In the genomic region with DNA sequence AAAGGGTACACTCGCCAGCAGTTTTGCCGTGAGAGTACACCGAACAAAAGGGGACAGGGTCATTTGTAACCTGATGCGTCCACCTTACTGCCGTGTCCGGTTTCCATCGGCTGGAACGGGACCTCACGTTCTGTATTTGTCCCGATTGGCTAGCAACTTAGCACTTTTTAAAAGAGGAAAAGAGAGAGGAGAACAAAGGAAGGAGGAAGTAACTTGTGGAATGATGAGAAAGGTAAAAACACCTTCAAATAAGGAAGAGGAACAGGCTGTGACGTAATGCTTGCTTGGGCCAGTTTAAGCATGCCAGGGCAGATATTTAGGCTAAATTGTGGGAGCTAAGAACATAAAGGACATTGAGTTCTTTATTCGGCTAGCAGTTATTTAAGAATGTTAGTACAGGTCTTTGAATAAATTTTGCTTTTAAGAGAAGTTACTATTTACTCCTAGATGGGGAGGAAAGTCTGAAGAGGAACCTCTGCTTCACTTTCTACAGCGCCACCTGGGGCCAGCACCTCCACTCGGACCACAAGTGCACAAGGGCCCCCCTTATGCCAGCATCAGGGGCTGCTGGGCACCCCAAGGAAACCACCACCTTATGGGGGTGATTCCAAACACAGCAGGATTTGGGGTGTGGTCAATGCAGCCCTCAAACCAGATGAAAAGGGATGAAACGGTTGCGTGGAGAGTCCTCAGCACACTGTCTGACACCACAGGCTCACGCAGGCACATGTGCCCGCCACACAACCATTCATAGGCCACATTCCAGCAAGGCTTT, we compare ENCODE assay signal across 8 cellular contexts. TPM values are rescaled to one million over a fixed set of nuclear protein-coding genes. Genes with fewer than 3 reads are reported as not detected.
DNase-seq lines count a peak whose midpoint lies in the region; ATAC-seq, FAIRE-seq and TF ChIP-seq lines count a peak whose summit lies in the region.

No MANE protein-coding gene starts in this region.

- POLR2A ChIA-PET in IMR-90 (lab: Charles Lee; ENCODE audit: unreplicated experiment): no interaction called here
- POLR2A ChIA-PET in HepG2 (lab: Yijun Ruan, JAX): interaction anchor here (0.9 to 2.4 kb wide), 10 partner anchors 9 to 114 kb away, joined by 3 to 14 read pairs (median 6); partner anchors contain the start of genes LMF2, NCAPH2, SCO2 and SYCE3

- no peak overlapping the region for H2AK5ac ChIP-seq in IMR-90 (ENCODE audit: low read depth, low read length)

- no peak overlapping the region for H2BK15ac ChIP-seq in IMR-90 (ENCODE audit: low read depth, low read length)

- H3K18ac ChIP-seq in IMR-90 (ENCODE audit: low read depth, low read length): no peak overlapping the region

- dilution Hi-C loops in IMR-90 (cut with HindIII; ENCODE audit: low sequenced_read_pairs, unreplicated experiment): no loop called here

- TF ChIP-seq POLR2A in IMR-90 (IDR thresholded peaks at IDR 0.05; ENCODE audit: low read depth, low read length) (no peak), HepG2 (IDR thresholded peaks at IDR 0.05; ENCODE audit: insufficient read depth in 1 of 2, low read depth in 2 of 2, low read length in 2 of 2) (no peak)

- FAIRE-seq in HepG2 (lab: Jason Lieb, UNC): no peak
- FAIRE-seq in RCC 7860 (lab: Jason Lieb, UNC): no peak

- 51% methylated on average over 9 of the region's 18 CpGs; no CpG with 5 or more reads in 1 of the 2 experiments for WGBS in IMR-90 (ENCODE audit: extremely low coverage in 2 of 2, insufficient read length in 1 of 2), 2 experiments
- 2% methylated on average over 18 of the region's 18 CpGs for WGBS in HepG2 (ENCODE audit: low lambda C conversion rate)

- no peak overlapping the region for H2AK9ac ChIP-seq in IMR-90 (replicated peaks; ENCODE audit: low read depth, low read length, poor library complexity)

- peak; percentile 36 for DNase-seq in D341Med (ENCODE audit: low spot score)
- no peak for DNase-seq in IMR-90
- peak; percentile 14 for DNase-seq in activated effector memory CD4-positive, alpha-beta T cell treated with Interleukin-2 at 50 U/mL for 16 hours
- DNase-seq in HepG2 (ENCODE audit: low spot score): no peak
- DNase-seq in germinal center (ENCODE audit: low spot score): no peak
- no peak for DNase-seq in RCC 7860 (ENCODE audit: low spot score)

- H4K8ac ChIP-seq in IMR-90 (ENCODE audit: low read depth in 2 of 2, low read length in 2 of 2): no peak overlapping the region

- H2BK20ac ChIP-seq in IMR-90 (ENCODE audit: low read depth, low read length): no peak overlapping the region

- no peak for TF ChIP-seq EP300 in HepG2 (IDR thresholded peaks at IDR 0.05; ENCODE audit: low read depth in 2 of 2, low read length in 2 of 2)
- no peak for TF ChIP-seq EP300 in HepG2 (CRISPR knock-in tag; IDR thresholded peaks at IDR 0.05; ENCODE audit: borderline replicate concordance)

- no peaks in the 10 kb centered on the region for H3K79me2 ChIP-seq in HepG2 (ENCODE audit: insufficient read depth, low read length)

- BruUV-seq in IMR-90 (replicated peaks; lab: Mats Ljungman, UMichigan) (no TSS peak), HepG2 (replicated peaks; lab: Mats Ljungman, UMichigan) (no TSS peak)

- 0 out of 2 replicates have a peak overlapping the region, but pooled peaks have one; percentile 53 for H3K23ac ChIP-seq in IMR-90 (ENCODE audit: low read depth, low read length)

- H3K27me3 ChIP-seq in IMR-90 (ENCODE audit: control insufficient read depth, insufficient read depth, low read length): peaks cover 2% of the 10 kb centered on the region; the same call in 1 of the 2 replicates
- H3K27me3 ChIP-seq in HepG2 (ENCODE audit: control insufficient read depth in 1 of 2, insufficient read depth in 2 of 2, low read length in 2 of 2): no peaks in the 10 kb centered on the region

- peak overlapping the region; percentile 61 for H3K4me2 ChIP-seq in IMR-90 (ENCODE audit: low read depth, low read length)
- peak overlapping the region; percentile 97 for H3K4me2 ChIP-seq in HepG2 (ENCODE audit: low read depth, low read length)

- H4K91ac ChIP-seq in IMR-90 (ENCODE audit: insufficient read depth, low read depth, low read length): no peak overlapping the region

- H2AFZ ChIP-seq in IMR-90 (replicated peaks; ENCODE audit: low read length, poor library complexity): no peak overlapping the region
- H2AFZ ChIP-seq in HepG2 (ENCODE audit: low read length): peak overlapping the region; percentile 7

- H2BK5ac ChIP-seq in IMR-90 (ENCODE audit: low read depth, low read length, poor library complexity, severe bottlenecking): no peak overlapping the region

- no peak overlapping the region for H3K4me3 ChIP-seq in IMR-90 (ENCODE audit: insufficient read depth, low read depth, low read length)
- peak overlapping the region; percentile 46 to 61 (median 47); a peak in 5 of 6 replicates for H3K4me3 ChIP-seq in HepG2 (replicated peaks in 1 of 3; ENCODE audit: insufficient read depth in 1 of 3, low read depth in 2 of 3, low read length in 3 of 3)

- no peak overlapping the region for H3K14ac ChIP-seq in IMR-90 (replicated peaks; ENCODE audit: low read depth, low read length)

- no peak overlapping the region for H3K56ac ChIP-seq in IMR-90 (ENCODE audit: extremely low read depth, insufficient read depth, low read length)

- H3K4me1 ChIP-seq in IMR-90 (ENCODE audit: control insufficient read depth, insufficient read depth, low read length): peaks cover 8% of the 10 kb centered on the region; the same call in 1 of the 2 replicates
- peaks cover 68% of the 10 kb centered on the region for H3K4me1 ChIP-seq in HepG2 (ENCODE audit: insufficient read depth, low read length)

- CTCF ChIA-PET in IMR-90 (lab: Yijun Ruan, JAX) (no interaction called here), HepG2 (lab: Yijun Ruan, JAX; ENCODE audit: low intra/inter-chr PET ratio, low total read pairs) (interaction anchor here (0.6 to 2.2 kb wide), 6 partner anchors 18 to 78 kb away, joined by 3 to 12 read pairs (median 4); partner anchors contain the start of gene CHKB)

- H3K79me1 ChIP-seq in IMR-90 (ENCODE audit: low read depth in 1 of 2, low read length in 2 of 2): peaks cover 0 to 10% of the 10 kb centered on the region in 2 experiments; a peak in 1 of 4 replicates

- no peaks in the 10 kb centered on the region for H3K9me3 ChIP-seq in IMR-90 (ENCODE audit: control insufficient read depth, insufficient read depth, low read length)
- H3K9me3 ChIP-seq in HepG2 (ENCODE audit: low read length): no peaks in the 10 kb centered on the region

- TF ChIP-seq RAD21 in IMR-90 (IDR thresholded peaks at IDR 0.05; ENCODE audit: low read length) (no peak), HepG2 (CRISPR knock-in tag; IDR thresholded peaks at IDR 0.05) (peak; percentile 10; the same call in 1 of the 2 replicates)

- H3K9me1 ChIP-seq in IMR-90 (ENCODE audit: insufficient read depth, low read length): 0 out of 2 replicates have a peak, but pooled peaks cover 3% of the 10 kb centered on the region

- no peak for ATAC-seq in IMR-90 (ENCODE audit: low read depth)
- peak; percentile 26 for ATAC-seq in HepG2
- ATAC-seq in GM19324 (IDR thresholded peaks at IDR 0.05; ENCODE audit: low FRiP score, unreplicated experiment): no peak
- ATAC-seq in HG02763 (IDR thresholded peaks at IDR 0.05; ENCODE audit: unreplicated experiment): no peak

- H4K5ac ChIP-seq in IMR-90 (ENCODE audit: low read depth, low read length): no peak overlapping the region

- peaks cover 5% of the 10 kb centered on the region for H4K20me1 ChIP-seq in IMR-90 (ENCODE audit: insufficient read depth, low read length)
- no peaks in the 10 kb centered on the region for H4K20me1 ChIP-seq in HepG2 (ENCODE audit: insufficient read depth, low read length)

- H3K4ac ChIP-seq in IMR-90 (ENCODE audit: low read depth, low read length): no peak overlapping the region

- peaks cover 2% of the 10 kb centered on the region; the same call in 1 of the 2 replicates for H3K36me3 ChIP-seq in IMR-90 (ENCODE audit: control insufficient read depth, insufficient read depth, low read length)
- H3K36me3 ChIP-seq in HepG2 (replicated peaks in 1 of 2; ENCODE audit: control insufficient read depth in 1 of 2, insufficient read depth in 2 of 2, low read length in 2 of 2): no peaks in the 10 kb centered on the region

- intact Hi-C loops in IMR-90 (cut with micrococcal nuclease) (loop anchor here (5.0 kb wide), 2 partner anchors 45 to 70 kb away; partner anchors contain the start of gene CPT1B), HepG2 (cut with micrococcal nuclease; ENCODE audit: unreplicated experiment) (loop anchor here (1.0 to 2.0 kb wide), 2 partner anchors 40 to 77 kb away; partner anchors contain the start of gene CHKB)

- in situ Hi-C loops in IMR-90 (cut with MboI; ENCODE audit: low sequenced_read_pairs): no loop called here
- in situ Hi-C loops in HepG2 (cut with HindIII; ENCODE audit: extremely low pct_ligation_motif_present, low pct_unique_long_range_greater_than_20kb): no loop called here

- TF ChIP-seq CTCF in IMR-90 (conservative IDR thresholded peaks at IDR 0.05; ENCODE audit: low read depth, low read length): 0 out of 2 replicates have a peak, but pooled peaks have one; percentile 9
- TF ChIP-seq CTCF in HepG2 (CRISPR knock-in tag; IDR thresholded peaks at IDR 0.05): peak; percentile 66

- no peak overlapping the region for H3K9ac ChIP-seq in IMR-90 (ENCODE audit: low read depth, low read length)
- H3K9ac ChIP-seq in HepG2 (ENCODE audit: insufficient read depth, low read depth, low read length): peak overlapping the region; percentile 39

- no peak overlapping the region for H2BK120ac ChIP-seq in IMR-90 (ENCODE audit: low read depth, low read length)

- no peak overlapping the region for H3K27ac ChIP-seq in IMR-90 (ENCODE audit: insufficient read depth, low read length)
- H3K27ac ChIP-seq in HepG2 (ENCODE audit: extremely low read length, insufficient read depth, low read length): peak overlapping the region; percentile 50

RNA-seq across cellular contexts. Expression of gene ARSA, which starts 5.8 kb away (rescaled TPM):
- total RNA-seq in IMR-90 (2012; rRNA removed) (3.1 and 3.4 TPM in 2 replicates), HepG2 (2016; rRNA removed; fragmentation: Illumina TruSeq; extraction: Trizol) (3.8 and 9.0 TPM in 2 replicates)
- polyA plus RNA-seq in IMR-90 (2012; rRNA removed) (24.2 and 30.0 TPM in 2 replicates), HepG2 (2011; rRNA removed) (11.5 and 19.0 TPM in 2 replicates)
- 18.3 and 26.7 TPM in 2 replicates for polyA plus RNA-seq in IMR-90 (2012; cell fraction: cytosol; rRNA removed)
- polyA plus RNA-seq in IMR-90 (2012; cell fraction: nucleus; rRNA removed; ENCODE audit: low replicate concordance): 71.9 and 207 TPM in 2 replicates
- total RNA-seq in HepG2 (2016; cell fraction: cytosol; rRNA removed; fragmentation: Illumina TruSeq; extraction: Trizol; ENCODE audit: low read depth): 1.6 and 2.0 TPM in 2 replicates
- 3.7 and 9.9 TPM in 2 replicates for total RNA-seq in HepG2 (2016; cell fraction: insoluble cytoplasmic fraction; rRNA removed; fragmentation: Illumina TruSeq; extraction: Trizol)
- total RNA-seq in HepG2 (2016; cell fraction: membrane; rRNA removed; fragmentation: Illumina TruSeq; extraction: Trizol): 2.6 and 3.5 TPM in 2 replicates
- 11.3 and 13.3 TPM in 2 replicates for total RNA-seq in HepG2 (2016; cell fraction: nucleus; rRNA removed; fragmentation: Illumina TruSeq; extraction: Trizol)
- 5.2 and 7.9 TPM in 2 replicates for polyA plus RNA-seq in HepG2 (2011; cell fraction: cytosol; rRNA removed)
- polyA plus RNA-seq in HepG2 (2011; cell fraction: nucleus; rRNA removed): 58.3 and 62.0 TPM in 2 replicates
- polyA plus RNA-seq in HepG2 (2012): 11.0 and 15.5 TPM in 2 replicates
- polyA plus RNA-seq in HepG2 (2016; cell fraction: cytosol; fragmentation: Illumina TruSeq; extraction: Trizol; ENCODE audit: low read depth): 2.4 and 2.9 TPM in 2 replicates
- polyA plus RNA-seq in HepG2 (2016; cell fraction: insoluble cytoplasmic fraction; fragmentation: Illumina TruSeq; extraction: Trizol; ENCODE audit: low read depth): 4.2 and 5.5 TPM in 2 replicates
- polyA plus RNA-seq in HepG2 (2016; cell fraction: membrane; fragmentation: Illumina TruSeq; extraction: Trizol; ENCODE audit: low read depth): 3.1 and 3.4 TPM in 2 replicates
- polyA plus RNA-seq in HepG2 (2016; cell fraction: nucleus; fragmentation: Illumina TruSeq; extraction: Trizol; ENCODE audit: insufficient read depth, low read depth): 25.4 and 29.9 TPM in 2 replicates
- polyA minus RNA-seq in HepG2 (2011; rRNA and poly(A)+ RNA removed; ENCODE audit: low replicate concordance): 2.0 and 19.4 TPM in 2 replicates
- polyA minus RNA-seq in HepG2 (2011; cell fraction: cytosol; rRNA and poly(A)+ RNA removed): 6.5 and 8.6 TPM in 2 replicates
- 7.1 and 7.6 TPM in 2 replicates for polyA minus RNA-seq in HepG2 (2011; cell fraction: nucleus; rRNA and poly(A)+ RNA removed)

RNA-seq across cellular contexts. Expression of gene MAPK8IP2, which starts 21.5 kb away (rescaled TPM):
- total RNA-seq in IMR-90 (2012; rRNA removed): under 0.01 TPM in 2 replicates
- polyA plus RNA-seq in IMR-90 (2012; rRNA removed): 0.14 and 0.22 TPM in 2 replicates
- 0.05 and 0.29 TPM in 2 replicates for polyA plus RNA-seq in IMR-90 (2012; cell fraction: cytosol; rRNA removed)
- polyA plus RNA-seq in IMR-90 (2012; cell fraction: nucleus; rRNA removed; ENCODE audit: low replicate concordance): 0.30 and 0.50 TPM in 2 replicates
- 2.1 and 2.6 TPM in 2 replicates for total RNA-seq in HepG2 (2016; rRNA removed; fragmentation: Illumina TruSeq; extraction: Trizol)
- 0.10 and 0.18 TPM in 2 replicates for total RNA-seq in HepG2 (2016; cell fraction: cytosol; rRNA removed; fragmentation: Illumina TruSeq; extraction: Trizol; ENCODE audit: low read depth)
- total RNA-seq in HepG2 (2016; cell fraction: insoluble cytoplasmic fraction; rRNA removed; fragmentation: Illumina TruSeq; extraction: Trizol): 1.6 and 2.3 TPM in 2 replicates
- total RNA-seq in HepG2 (2016; cell fraction: membrane; rRNA removed; fragmentation: Illumina TruSeq; extraction: Trizol): 0.65 and 0.77 TPM in 2 replicates
- 1.8 and 2.3 TPM in 2 replicates for total RNA-seq in HepG2 (2016; cell fraction: nucleus; rRNA removed; fragmentation: Illumina TruSeq; extraction: Trizol)
- 1.3 and 2.2 TPM in 2 replicates for polyA plus RNA-seq in HepG2 (2011; rRNA removed)
- polyA plus RNA-seq in HepG2 (2011; cell fraction: cytosol; rRNA removed): 1.2 TPM in 2 replicates
- polyA plus RNA-seq in HepG2 (2011; cell fraction: nucleus; rRNA removed): 4.1 and 4.5 TPM in 2 replicates
- 0.87 and 1.2 TPM in 2 replicates for polyA plus RNA-seq in HepG2 (2012)
- polyA plus RNA-seq in HepG2 (2016; cell fraction: cytosol; fragmentation: Illumina TruSeq; extraction: Trizol; ENCODE audit: low read depth): 0.20 TPM in 2 replicates
- polyA plus RNA-seq in HepG2 (2016; cell fraction: insoluble cytoplasmic fraction; fragmentation: Illumina TruSeq; extraction: Trizol; ENCODE audit: low read depth): 1.7 and 2.3 TPM in 2 replicates
- 0.47 and 0.71 TPM in 2 replicates for polyA plus RNA-seq in HepG2 (2016; cell fraction: membrane; fragmentation: Illumina TruSeq; extraction: Trizol; ENCODE audit: low read depth)
- 3.0 and 3.2 TPM in 2 replicates for polyA plus RNA-seq in HepG2 (2016; cell fraction: nucleus; fragmentation: Illumina TruSeq; extraction: Trizol; ENCODE audit: insufficient read depth, low read depth)
- 3.4 TPM in 1 of 2 replicates, not detected in the other for polyA minus RNA-seq in HepG2 (2011; rRNA and poly(A)+ RNA removed; ENCODE audit: low replicate concordance)
- 1.5 and 2.2 TPM in 2 replicates for polyA minus RNA-seq in HepG2 (2011; cell fraction: cytosol; rRNA and poly(A)+ RNA removed)
- 1.4 and 1.5 TPM in 2 replicates for polyA minus RNA-seq in HepG2 (2011; cell fraction: nucleus; rRNA and poly(A)+ RNA removed)

RNA-seq across cellular contexts. Expression of gene CHKB, which starts 39.5 kb away (rescaled TPM):
- total RNA-seq in IMR-90 (2012; rRNA removed): 7.2 and 8.1 TPM in 2 replicates
- polyA plus RNA-seq in IMR-90 (2012; rRNA removed): 35.3 and 36.9 TPM in 2 replicates
- polyA plus RNA-seq in IMR-90 (2012; cell fraction: cytosol; rRNA removed): 13.3 and 23.2 TPM in 2 replicates
- 222 and 243 TPM in 2 replicates for polyA plus RNA-seq in IMR-90 (2012; cell fraction: nucleus; rRNA removed; ENCODE audit: low replicate concordance)
- total RNA-seq in HepG2 (2016; rRNA removed; fragmentation: Illumina TruSeq; extraction: Trizol): 9.9 and 24.5 TPM in 2 replicates
- 17.8 and 21.3 TPM in 2 replicates for total RNA-seq in HepG2 (2016; cell fraction: cytosol; rRNA removed; fragmentation: Illumina TruSeq; extraction: Trizol; ENCODE audit: low read depth)
- 10.7 and 27.7 TPM in 2 replicates for total RNA-seq in HepG2 (2016; cell fraction: insoluble cytoplasmic fraction; rRNA removed; fragmentation: Illumina TruSeq; extraction: Trizol)
- 16.6 and 17.3 TPM in 2 replicates for total RNA-seq in HepG2 (2016; cell fraction: membrane; rRNA removed; fragmentation: Illumina TruSeq; extraction: Trizol)
- 27.3 and 33.6 TPM in 2 replicates for total RNA-seq in HepG2 (2016; cell fraction: nucleus; rRNA removed; fragmentation: Illumina TruSeq; extraction: Trizol)
- polyA plus RNA-seq in HepG2 (2011; rRNA removed): 42.7 and 43.1 TPM in 2 replicates
- polyA plus RNA-seq in HepG2 (2011; cell fraction: cytosol; rRNA removed): 11.7 and 13.0 TPM in 2 replicates
- 163 and 176 TPM in 2 replicates for polyA plus RNA-seq in HepG2 (2011; cell fraction: nucleus; rRNA removed)
- 20.9 and 22.0 TPM in 2 replicates for polyA plus RNA-seq in HepG2 (2012)
- polyA plus RNA-seq in HepG2 (2016; cell fraction: cytosol; fragmentation: Illumina TruSeq; extraction: Trizol; ENCODE audit: low read depth): 10.7 and 12.5 TPM in 2 replicates
- 10.1 and 10.6 TPM in 2 replicates for polyA plus RNA-seq in HepG2 (2016; cell fraction: insoluble cytoplasmic fraction; fragmentation: Illumina TruSeq; extraction: Trizol; ENCODE audit: low read depth)
- 12.3 and 13.1 TPM in 2 replicates for polyA plus RNA-seq in HepG2 (2016; cell fraction: membrane; fragmentation: Illumina TruSeq; extraction: Trizol; ENCODE audit: low read depth)
- polyA plus RNA-seq in HepG2 (2016; cell fraction: nucleus; fragmentation: Illumina TruSeq; extraction: Trizol; ENCODE audit: insufficient read depth, low read depth): 91.8 and 97.4 TPM in 2 replicates
- polyA minus RNA-seq in HepG2 (2011; rRNA and poly(A)+ RNA removed; ENCODE audit: low replicate concordance): 12.9 and 13.6 TPM in 2 replicates
- 3.1 TPM in 2 replicates for polyA minus RNA-seq in HepG2 (2011; cell fraction: cytosol; rRNA and poly(A)+ RNA removed)
- 20.0 and 26.5 TPM in 2 replicates for polyA minus RNA-seq in HepG2 (2011; cell fraction: nucleus; rRNA and poly(A)+ RNA removed)

RNA-seq across cellular contexts. Expression of gene CPT1B, which starts 43.9 kb away (rescaled TPM):
- total RNA-seq in IMR-90 (2012; rRNA removed) (0.36 and 0.56 TPM in 2 replicates), HepG2 (2016; rRNA removed; fragmentation: Illumina TruSeq; extraction: Trizol) (2.3 and 9.2 TPM in 2 replicates)
- polyA plus RNA-seq in IMR-90 (2012; rRNA removed) (1.8 and 2.1 TPM in 2 replicates), HepG2 (2011; rRNA removed) (19.5 and 26.5 TPM in 2 replicates)
- polyA plus RNA-seq in IMR-90 (2012; cell fraction: cytosol; rRNA removed): 0.54 and 0.84 TPM in 2 replicates
- polyA plus RNA-seq in IMR-90 (2012; cell fraction: nucleus; rRNA removed; ENCODE audit: low replicate concordance): 16.0 and 22.2 TPM in 2 replicates
- total RNA-seq in HepG2 (2016; cell fraction: cytosol; rRNA removed; fragmentation: Illumina TruSeq; extraction: Trizol; ENCODE audit: low read depth): 0.91 and 1.5 TPM in 2 replicates
- 1.4 and 10.1 TPM in 2 replicates for total RNA-seq in HepG2 (2016; cell fraction: insoluble cytoplasmic fraction; rRNA removed; fragmentation: Illumina TruSeq; extraction: Trizol)
- total RNA-seq in HepG2 (2016; cell fraction: membrane; rRNA removed; fragmentation: Illumina TruSeq; extraction: Trizol): 1.9 and 2.4 TPM in 2 replicates
- 11.6 and 16.2 TPM in 2 replicates for total RNA-seq in HepG2 (2016; cell fraction: nucleus; rRNA removed; fragmentation: Illumina TruSeq; extraction: Trizol)
- polyA plus RNA-seq in HepG2 (2011; cell fraction: cytosol; rRNA removed): 4.5 and 5.2 TPM in 2 replicates
- polyA plus RNA-seq in HepG2 (2011; cell fraction: nucleus; rRNA removed): 177 and 200 TPM in 2 replicates
- 15.0 and 23.3 TPM in 2 replicates for polyA plus RNA-seq in HepG2 (2012)
- polyA plus RNA-seq in HepG2 (2016; cell fraction: cytosol; fragmentation: Illumina TruSeq; extraction: Trizol; ENCODE audit: low read depth): 0.49 and 0.80 TPM in 2 replicates
- 2.0 and 2.6 TPM in 2 replicates for polyA plus RNA-seq in HepG2 (2016; cell fraction: insoluble cytoplasmic fraction; fragmentation: Illumina TruSeq; extraction: Trizol; ENCODE audit: low read depth)
- 1.7 and 2.0 TPM in 2 replicates for polyA plus RNA-seq in HepG2 (2016; cell fraction: membrane; fragmentation: Illumina TruSeq; extraction: Trizol; ENCODE audit: low read depth)
- polyA plus RNA-seq in HepG2 (2016; cell fraction: nucleus; fragmentation: Illumina TruSeq; extraction: Trizol; ENCODE audit: insufficient read depth, low read depth): 62.6 and 63.1 TPM in 2 replicates
- polyA minus RNA-seq in HepG2 (2011; rRNA and poly(A)+ RNA removed; ENCODE audit: low replicate concordance): 7.0 and 8.4 TPM in 2 replicates
- polyA minus RNA-seq in HepG2 (2011; cell fraction: cytosol; rRNA and poly(A)+ RNA removed): 0.79 and 1.7 TPM in 2 replicates
- 21.3 and 22.5 TPM in 2 replicates for polyA minus RNA-seq in HepG2 (2011; cell fraction: nucleus; rRNA and poly(A)+ RNA removed)

RNA-seq across cellular contexts. Expression of gene SHANK3, which starts 50.5 kb away (rescaled TPM):
- total RNA-seq in IMR-90 (2012; rRNA removed) (0.18 and 0.28 TPM in 2 replicates), HepG2 (2016; rRNA removed; fragmentation: Illumina TruSeq; extraction: Trizol) (1.9 and 2.9 TPM in 2 replicates)
- polyA plus RNA-seq in IMR-90 (2012; rRNA removed) (1.5 and 2.2 TPM in 2 replicates), HepG2 (2011; rRNA removed) (4.6 and 6.5 TPM in 2 replicates)
- polyA plus RNA-seq in IMR-90 (2012; cell fraction: cytosol; rRNA removed): 0.82 and 2.0 TPM in 2 replicates
- 5.9 and 11.9 TPM in 2 replicates for polyA plus RNA-seq in IMR-90 (2012; cell fraction: nucleus; rRNA removed; ENCODE audit: low replicate concordance)
- total RNA-seq in HepG2 (2016; cell fraction: cytosol; rRNA removed; fragmentation: Illumina TruSeq; extraction: Trizol; ENCODE audit: low read depth): 0.79 and 1.0 TPM in 2 replicates
- total RNA-seq in HepG2 (2016; cell fraction: insoluble cytoplasmic fraction; rRNA removed; fragmentation: Illumina TruSeq; extraction: Trizol): 1.7 and 2.9 TPM in 2 replicates
- total RNA-seq in HepG2 (2016; cell fraction: membrane; rRNA removed; fragmentation: Illumina TruSeq; extraction: Trizol): 2.3 TPM in 2 replicates
- 2.9 and 3.7 TPM in 2 replicates for total RNA-seq in HepG2 (2016; cell fraction: nucleus; rRNA removed; fragmentation: Illumina TruSeq; extraction: Trizol)
- polyA plus RNA-seq in HepG2 (2011; cell fraction: cytosol; rRNA removed): 3.0 and 3.9 TPM in 2 replicates
- 25.0 and 33.1 TPM in 2 replicates for polyA plus RNA-seq in HepG2 (2011; cell fraction: nucleus; rRNA removed)
- polyA plus RNA-seq in HepG2 (2012): 7.9 and 8.7 TPM in 2 replicates
- polyA plus RNA-seq in HepG2 (2016; cell fraction: cytosol; fragmentation: Illumina TruSeq; extraction: Trizol; ENCODE audit: low read depth): 0.66 and 0.71 TPM in 2 replicates
- polyA plus RNA-seq in HepG2 (2016; cell fraction: insoluble cytoplasmic fraction; fragmentation: Illumina TruSeq; extraction: Trizol; ENCODE audit: low read depth): 3.0 and 4.2 TPM in 2 replicates
- polyA plus RNA-seq in HepG2 (2016; cell fraction: membrane; fragmentation: Illumina TruSeq; extraction: Trizol; ENCODE audit: low read depth): 1.6 and 1.9 TPM in 2 replicates
- 14.0 and 17.0 TPM in 2 replicates for polyA plus RNA-seq in HepG2 (2016; cell fraction: nucleus; fragmentation: Illumina TruSeq; extraction: Trizol; ENCODE audit: insufficient read depth, low read depth)
- polyA minus RNA-seq in HepG2 (2011; rRNA and poly(A)+ RNA removed; ENCODE audit: low replicate concordance): 0.07 and 4.8 TPM in 2 replicates
- 5.2 and 5.4 TPM in 2 replicates for polyA minus RNA-seq in HepG2 (2011; cell fraction: cytosol; rRNA and poly(A)+ RNA removed)
- 5.8 and 5.9 TPM in 2 replicates for polyA minus RNA-seq in HepG2 (2011; cell fraction: nucleus; rRNA and poly(A)+ RNA removed)

Comparison
In these comparisons a context has a peak if more than half of its experiments do, and no peak if none do; other contexts are left out.
1. DNase-seq: peak in D341Med (single experiment) and activated effector memory CD4-positive, alpha-beta T cell treated with Interleukin-2 at 50 U/mL for 16 hours (single experiment); none in IMR-90 (single experiment), HepG2 (single experiment), germinal center (single experiment) and RCC 7860 (single experiment).